ENCODE assay signal across 1 cellular context in the genomic region with DNA sequence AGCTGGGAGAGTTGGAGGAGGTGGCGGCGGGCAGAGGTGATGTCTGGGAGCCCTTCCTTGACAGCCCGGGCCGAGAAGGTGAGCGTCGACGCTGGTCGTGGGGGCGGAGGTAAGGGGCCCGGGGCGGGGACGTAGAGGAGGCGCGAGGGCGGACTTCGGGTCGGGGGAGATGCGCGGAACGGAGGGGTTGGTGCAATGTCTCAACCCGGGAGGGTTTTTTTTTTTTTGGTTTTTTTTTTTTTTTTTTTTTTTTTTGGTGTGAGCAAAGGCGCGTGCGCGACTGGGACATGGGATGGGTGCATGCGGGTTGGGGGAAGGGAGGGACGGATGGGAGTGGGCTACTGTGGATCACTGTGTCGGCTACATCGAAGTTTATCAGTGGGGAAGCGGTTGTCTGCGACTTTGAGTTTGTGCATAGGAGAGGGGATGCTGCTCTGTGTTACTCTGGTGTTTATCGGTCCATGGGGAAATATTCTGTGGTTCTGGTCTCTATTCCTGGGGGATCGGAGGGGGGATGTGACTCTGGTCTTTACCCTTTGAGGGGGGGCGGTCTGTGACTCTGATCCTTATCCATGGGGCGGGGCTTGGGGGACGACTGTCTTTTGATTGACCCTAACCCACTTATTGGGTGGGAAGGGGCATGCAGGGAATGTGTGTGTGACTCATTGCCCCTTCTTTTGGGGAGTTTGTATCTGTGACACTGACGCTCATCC.
TF ChIP-seq lines count a peak whose summit lies in the region.

No MANE protein-coding gene starts in this region.

TF ChIP-seq in H1, 55 proteins besides CTCF, POLR2A, EP300 and RAD21:
- TF ChIP-seq SP2 (IDR thresholded peaks at IDR 0.05; ENCODE audit: low read length) = no peak
- no peak for TF ChIP-seq BRCA1 (IDR thresholded peaks at IDR 0.05; ENCODE audit: low read depth, low read length)
- no peak for TF ChIP-seq SIRT6 (IDR thresholded peaks at IDR 0.05; ENCODE audit: low read length)
- TF ChIP-seq SIN3A (conservative IDR thresholded peaks at IDR 0.05 in 1 of 2, IDR thresholded peaks at IDR 0.05 in 1 of 2; ENCODE audit: low read depth in 1 of 2, low read length in 2 of 2) = no peak; a peak in 1 of 4 replicates
- TF ChIP-seq HDAC6 (IDR thresholded peaks at IDR 0.05; ENCODE audit: low read depth, low read length) = no peak
- TF ChIP-seq KDM4A (IDR thresholded peaks at IDR 0.05; ENCODE audit: low read depth, low read length, severe bottlenecking) = no peak
- TF ChIP-seq CHD2 (IDR thresholded peaks at IDR 0.05; ENCODE audit: low read length) = no peak
- no peak for TF ChIP-seq TEAD4 (IDR thresholded peaks at IDR 0.05; ENCODE audit: low read depth, low read length)
- TF ChIP-seq RNF2 (IDR thresholded peaks at IDR 0.05; ENCODE audit: borderline replicate concordance, low read depth, low read length, missing control alignments, poor library complexity, severe bottlenecking) = no peak
- no peak for TF ChIP-seq E2F6 (IDR thresholded peaks at IDR 0.05)
- no peak for TF ChIP-seq MAFK (IDR thresholded peaks at IDR 0.05; ENCODE audit: low read depth, low read length)
- TF ChIP-seq KDM5A (IDR thresholded peaks at IDR 0.05; ENCODE audit: low read length) = no peak
- no peak for TF ChIP-seq TCF12 (IDR thresholded peaks at IDR 0.05; ENCODE audit: low read depth, low read length)
- no peak for TF ChIP-seq CHD1 (IDR thresholded peaks at IDR 0.05; ENCODE audit: low read depth, low read length)
